In genomic region chr15:37819191-37819590, GRCh38 we compare ENCODE assay signal across 22 cellular contexts.
DNase-seq lines count a peak whose midpoint lies in the region; ATAC-seq and TF ChIP-seq lines count a peak whose summit lies in the region.
"Had no signal": no experiment of that assay in that cellular context is flagged by ENCODE, and none has a peak within 500 bp of the region (broad histone marks: within the 10 kb centered on the region; RNA-seq: fewer than 3 reads in every experiment).

No MANE protein-coding gene starts in this region.

- no peak for ATAC-seq in GM18873 (IDR thresholded peaks at IDR 0.05; ENCODE audit: low FRiP score, unreplicated experiment)
- ATAC-seq: A549; activated CD8-positive, alpha-beta T cell treated with anti-CD3 and anti-CD28 coated beads for 36 hours; GM12878; heart right ventricle; right lobe of liver had no signal

- DNase-seq in AG20443 (ENCODE audit: low spot score), result peak; percentile 48
- peak; percentile 23 for DNase-seq in LHCN-M2 (ENCODE audit: low read depth)
- peak; percentile 7 for DNase-seq in epithelial cell of esophagus (ENCODE audit: low read depth)
- DNase-seq in myocyte (ENCODE audit: low read depth), result peak; percentile 36
- no peak for DNase-seq in activated T-cell treated with anti-CD3 and anti-CD28 coated beads, Interleukin-2, amount 50 U/mL, for 48 hours
- DNase-seq in NOMO-1 treated with DMSO at 0.1 percent for 48 hours (lab: John Stamatoyannopoulos, UW; ENCODE audit: unreplicated experiment), result no peak
- no peak for DNase-seq in cardiac septum (ENCODE audit: low spot score)
- DNase-seq: activated CD4-positive, CD25-positive, alpha-beta regulatory T cell; activated CD8-positive, alpha-beta T cell treated with anti-CD3 and anti-CD28 coated beads for 36 hours; colonic mucosa; GDM1; heart right ventricle; NCI-H1092 treated with DMSO at 0.1 percent for 48 hours; NCI-H2081; NCI-H446; right lobe of liver; uterus had no signal

- intact Hi-C loops in cardiac septum (cut with DNase I), result no loop called here

- no peak overlapping the region for H3K4me3 ChIP-seq in epithelial cell of esophagus (ENCODE audit: low read length)
- H3K4me3 ChIP-seq: A549, colonic mucosa, GM12878, heart right ventricle, lung, right lobe of liver, SK-N-MC, uterus had no signal

- no peak for TF ChIP-seq CTCF in epithelial cell of esophagus (IDR thresholded peaks at IDR 0.05; ENCODE audit: insufficient read depth, low read depth, low read length, missing control alignments)

Comparison
In these comparisons a context has a peak if more than half of its experiments do, and no peak if none do; other contexts are left out.
1. DNase-seq: peak in AG20443 (single experiment), LHCN-M2 (single experiment), epithelial cell of esophagus (single experiment) and myocyte (single experiment); none in activated T-cell treated with anti-CD3 and anti-CD28 coated beads, Interleukin-2, amount 50 U/mL, for 48 hours (0 of 2), NOMO-1 treated with DMSO at 0.1 percent for 48 hours (single experiment) and cardiac septum (single experiment).